Comparison of ENCODE assay signal across 8 cellular contexts in the genomic region with DNA sequence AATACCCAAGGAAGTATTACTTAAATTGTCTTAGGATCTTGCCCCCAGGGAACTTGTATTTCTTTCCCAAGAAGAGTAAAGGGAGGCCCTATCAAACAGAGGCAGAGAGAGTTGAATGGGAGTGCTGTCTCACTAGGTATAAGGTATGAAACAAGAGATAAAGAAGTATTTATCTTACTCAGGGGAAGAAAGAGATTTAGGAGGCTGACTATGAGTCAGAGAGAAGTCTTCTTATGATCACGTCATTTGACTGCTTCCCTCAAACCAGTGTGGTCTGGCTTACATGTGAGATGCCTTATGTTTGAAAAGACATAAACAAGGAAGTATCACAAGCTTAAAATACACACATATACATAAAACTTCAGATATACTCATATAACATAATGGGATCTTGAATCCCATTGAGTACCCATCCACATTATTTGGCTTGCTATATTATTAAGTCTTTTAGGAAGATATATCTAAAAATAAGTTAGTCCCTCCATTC. TPM values are rescaled to one million over a fixed set of nuclear protein-coding genes. Genes with fewer than 3 reads are reported as not detected.
DNase-seq lines count a peak whose midpoint lies in the region; ATAC-seq and TF ChIP-seq lines count a peak whose summit lies in the region.

No MANE protein-coding gene starts in this region.

- H3K27ac Mint-ChIP-seq in Calu3 (ENCODE audit: unreplicated experiment) = peak overlapping the region; percentile 89
- peak overlapping the region; percentile 88 for H3K27ac Mint-ChIP-seq in activated T-helper 1 cell treated with anti-CD3 and anti-CD28 coated beads, Interleukin-12 subunit alpha, Interleukin-12 subunit beta, Interleukin-2, Interleukin-4 antibody, amounts not matched to agents 30 ng/mL and 10 ng/mL and 1 ng/mL, durations not matched to agents 14 hours and 24 hours and 36 hours

- 86% methylated on average over 1 of the region's 1 CpG for WGBS in prostate gland

- TF ChIP-seq CTCF in Calu3 (IDR thresholded peaks at IDR 0.05; ENCODE audit: unreplicated experiment) (no peak), GM20000 (IDR thresholded peaks at IDR 0.05; ENCODE audit: extremely low read depth, missing control alignments) (no peak), prostate gland (IDR thresholded peaks at IDR 0.05) (no peak)

- H3K9me3 Mint-ChIP-seq in Calu3 (ENCODE audit: low read depth, unreplicated experiment) = no peaks in the 10 kb centered on the region
- no peaks in the 10 kb centered on the region for H3K9me3 Mint-ChIP-seq in activated T-helper 1 cell treated with anti-CD3 and anti-CD28 coated beads, Interleukin-12 subunit alpha, Interleukin-12 subunit beta, Interleukin-2, Interleukin-4 antibody, amounts not matched to agents 30 ng/mL and 10 ng/mL and 1 ng/mL, durations not matched to agents 14 hours and 24 hours and 36 hours

- peak; percentile 37 for ATAC-seq in HG03571 (IDR thresholded peaks at IDR 0.05; ENCODE audit: unreplicated experiment)

- no peak overlapping the region for H3K4me3 ChIP-seq in prostate gland

- H3K36me3 Mint-ChIP-seq in Calu3 (ENCODE audit: insufficient read depth, unreplicated experiment) = peaks cover 65% of the 10 kb centered on the region
- H3K36me3 Mint-ChIP-seq in activated T-helper 1 cell treated with anti-CD3 and anti-CD28 coated beads, Interleukin-12 subunit alpha, Interleukin-12 subunit beta, Interleukin-2, Interleukin-4 antibody, amounts not matched to agents 30 ng/mL and 10 ng/mL and 1 ng/mL, durations not matched to agents 14 hours and 24 hours and 36 hours (ENCODE audit: low read depth) = peaks cover 40% of the 10 kb centered on the region

- BruUV-seq in Calu3 (replicated peaks; lab: Mats Ljungman, UMichigan) = no TSS peak

- no peaks in the 10 kb centered on the region for H3K36me3 ChIP-seq in prostate gland

- peaks cover 90% of the 10 kb centered on the region for H3K4me1 Mint-ChIP-seq in Calu3 (ENCODE audit: low read depth, unreplicated experiment)
- H3K4me1 Mint-ChIP-seq in activated T-helper 1 cell treated with anti-CD3 and anti-CD28 coated beads, Interleukin-12 subunit alpha, Interleukin-12 subunit beta, Interleukin-2, Interleukin-4 antibody, amounts not matched to agents 30 ng/mL and 10 ng/mL and 1 ng/mL, durations not matched to agents 14 hours and 24 hours and 36 hours (ENCODE audit: low read depth) = peaks cover 95% of the 10 kb centered on the region

- H3K27me3 Mint-ChIP-seq in Calu3 (ENCODE audit: unreplicated experiment) = no peaks in the 10 kb centered on the region
- H3K27me3 Mint-ChIP-seq in activated T-helper 1 cell treated with anti-CD3 and anti-CD28 coated beads, Interleukin-12 subunit alpha, Interleukin-12 subunit beta, Interleukin-2, Interleukin-4 antibody, amounts not matched to agents 30 ng/mL and 10 ng/mL and 1 ng/mL, durations not matched to agents 14 hours and 24 hours and 36 hours (ENCODE audit: insufficient read depth) = no peaks in the 10 kb centered on the region

- peaks cover 5% of the 10 kb centered on the region for H3K4me1 ChIP-seq in prostate gland (replicated peaks)

- H3K4me3 Mint-ChIP-seq in Calu3 (ENCODE audit: low read depth, unreplicated experiment) = no peak overlapping the region
- H3K4me3 Mint-ChIP-seq in activated T-helper 1 cell treated with anti-CD3 and anti-CD28 coated beads, Interleukin-12 subunit alpha, Interleukin-12 subunit beta, Interleukin-2, Interleukin-4 antibody, amounts not matched to agents 30 ng/mL and 10 ng/mL and 1 ng/mL, durations not matched to agents 14 hours and 24 hours and 36 hours = peak overlapping the region; percentile 56

- DNase-seq in Calu3 (no peak), GM20000 (ENCODE audit: low spot score) (peak; percentile 49), prostate gland (ENCODE audit: low spot score) (no peak), C1 segment of cervical spinal cord (lab: John Stamatoyannopoulos, UW) (no peak), HT-29 (ENCODE audit: low spot score) (no peak)
- peak; percentile 55 for DNase-seq in activated T-helper 1 cell treated with anti-CD3 and anti-CD28 coated beads, Interleukin-12 subunit alpha, Interleukin-12 subunit beta, Interleukin-2, Interleukin-4 antibody, amounts not matched to agents 30 ng/mL and 10 ng/mL and 1 ng/mL, durations not matched to agents 14 hours and 24 hours and 36 hours (ENCODE audit: low spot score)

- H3K27ac ChIP-seq in layer of hippocampus (ENCODE audit: low read depth, low read length) (peak overlapping the region; percentile 70), prostate gland (peak overlapping the region in 1 of 2 donors; percentile 4)

- no peaks in the 10 kb centered on the region for H3K27me3 ChIP-seq in layer of hippocampus (ENCODE audit: control insufficient read depth, insufficient read depth, low read length)
- H3K27me3 ChIP-seq in prostate gland (replicated peaks; ENCODE audit: insufficient read depth) = no peaks in the 10 kb centered on the region

- intact Hi-C loops in Calu3 (cut with micrococcal nuclease; ENCODE audit: unreplicated experiment) (no loop called here), prostate gland (cut with DNase I) (no loop called here)
- intact Hi-C loops in activated T-helper 1 cell treated with anti-CD3 and anti-CD28 coated beads, Interleukin-12 subunit alpha, Interleukin-12 subunit beta, Interleukin-2, Interleukin-4 antibody, amounts not matched to agents 30 ng/mL and 10 ng/mL and 1 ng/mL, durations not matched to agents 14 hours and 24 hours and 36 hours (cut with micrococcal nuclease) = loop anchor here (1.0 to 10.0 kb wide), 10 partner anchors 14 to 1103 kb away; a partner anchor contains a TSS

- CTCF ChIA-PET in Calu3 (lab: Charles Lee) = interaction anchor here (0.6 to 1.1 kb wide), 3 partner anchors 18 to 646 kb away, joined by 3 to 5 read pairs (median 4); no protein-coding TSS in a partner anchor

- TF ChIP-seq POLR2A in prostate gland (IDR thresholded peaks at IDR 0.05) = no peak

- H3K9me3 ChIP-seq in prostate gland = no peaks in the 10 kb centered on the region

RNA-seq across cellular contexts. Expression of a gene that starts 29.6 kb away (rescaled TPM):
- 55.1 and 58.2 TPM in 2 replicates for total RNA-seq in Calu3 (2022)
- total RNA-seq in activated T-helper 1 cell treated with anti-CD3 and anti-CD28 coated beads, Interleukin-12 subunit alpha, Interleukin-12 subunit beta, Interleukin-2, Interleukin-4 antibody, amounts not matched to agents 30 ng/mL and 10 ng/mL and 1 ng/mL, durations not matched to agents 14 hours and 24 hours and 36 hours = 19.2 and 19.4 TPM in 2 replicates
- 10 to 100 TPM in 1 of 2 donors, 1 to 10 TPM in 1; 5.8 to 13.6 TPM for total RNA-seq in prostate gland
- total RNA-seq in HT-29 (2014; rRNA removed; shearing (Covaris generic)) = 2.2 and 4.2 TPM in 2 replicates

Comparison
In these comparisons a context has a peak if more than half of its experiments do, and no peak if none do; other contexts are left out.
1. DNase-seq: peak in GM20000 (single experiment) and activated T-helper 1 cell treated with anti-CD3 and anti-CD28 coated beads, Interleukin-12 subunit alpha, Interleukin-12 subunit beta, Interleukin-2, Interleukin-4 antibody, amounts not matched to agents 30 ng/mL and 10 ng/mL and 1 ng/mL, durations not matched to agents 14 hours and 24 hours and 36 hours (single experiment); none in Calu3 (single experiment), prostate gland (single experiment), C1 segment of cervical spinal cord (0 of 14) and HT-29 (single experiment).